1 cellular context compared by ENCODE assay signal in the genomic region with DNA sequence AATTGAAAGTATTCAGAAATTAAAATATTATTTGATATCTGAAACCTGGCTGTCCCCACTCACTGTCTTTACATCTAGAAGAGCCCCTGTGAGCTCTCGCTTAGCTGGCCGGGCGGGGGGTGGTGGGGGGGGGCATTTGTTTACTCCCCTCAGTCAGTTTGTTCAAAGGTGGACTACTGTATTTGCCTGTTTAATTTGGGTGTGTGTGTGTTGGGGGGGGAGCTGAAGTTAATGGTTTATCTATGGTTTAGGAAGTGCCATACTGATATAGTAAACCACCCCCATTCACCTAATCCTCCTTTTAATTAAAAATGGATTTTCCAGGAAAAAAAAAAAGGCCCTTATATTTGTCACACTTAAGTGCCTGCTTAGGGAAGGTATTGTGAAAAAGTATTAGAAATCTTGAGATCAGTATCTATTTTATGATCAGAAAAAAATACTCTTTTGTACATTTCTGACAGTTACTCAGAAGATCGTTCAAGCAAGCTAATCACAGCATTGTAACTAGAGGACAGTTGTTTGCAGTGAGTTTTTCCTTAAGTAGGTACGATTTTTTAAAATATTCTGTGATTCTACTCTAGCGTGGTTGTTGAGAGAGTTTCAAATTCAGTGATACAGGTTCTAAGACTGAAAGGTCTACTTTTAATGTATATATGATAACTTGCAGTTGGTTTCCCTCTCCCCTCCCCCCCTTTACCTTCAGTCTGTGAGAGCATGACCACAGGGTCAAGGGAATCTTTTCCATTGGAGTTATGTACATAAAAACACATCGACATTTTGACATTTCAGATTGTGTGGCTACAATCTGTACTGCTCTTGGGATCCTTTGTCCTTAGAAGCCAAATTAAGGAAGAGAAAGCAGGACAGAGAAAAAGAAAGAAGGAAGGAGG.
TF ChIP-seq lines count a peak whose summit lies in the region.

No MANE protein-coding gene starts in this region.

TF ChIP-seq in HepG2, 621 proteins besides CTCF, POLR2A, EP300 and RAD21 (continued from another document and continues in another):
- TF ChIP-seq, protein P1, sequence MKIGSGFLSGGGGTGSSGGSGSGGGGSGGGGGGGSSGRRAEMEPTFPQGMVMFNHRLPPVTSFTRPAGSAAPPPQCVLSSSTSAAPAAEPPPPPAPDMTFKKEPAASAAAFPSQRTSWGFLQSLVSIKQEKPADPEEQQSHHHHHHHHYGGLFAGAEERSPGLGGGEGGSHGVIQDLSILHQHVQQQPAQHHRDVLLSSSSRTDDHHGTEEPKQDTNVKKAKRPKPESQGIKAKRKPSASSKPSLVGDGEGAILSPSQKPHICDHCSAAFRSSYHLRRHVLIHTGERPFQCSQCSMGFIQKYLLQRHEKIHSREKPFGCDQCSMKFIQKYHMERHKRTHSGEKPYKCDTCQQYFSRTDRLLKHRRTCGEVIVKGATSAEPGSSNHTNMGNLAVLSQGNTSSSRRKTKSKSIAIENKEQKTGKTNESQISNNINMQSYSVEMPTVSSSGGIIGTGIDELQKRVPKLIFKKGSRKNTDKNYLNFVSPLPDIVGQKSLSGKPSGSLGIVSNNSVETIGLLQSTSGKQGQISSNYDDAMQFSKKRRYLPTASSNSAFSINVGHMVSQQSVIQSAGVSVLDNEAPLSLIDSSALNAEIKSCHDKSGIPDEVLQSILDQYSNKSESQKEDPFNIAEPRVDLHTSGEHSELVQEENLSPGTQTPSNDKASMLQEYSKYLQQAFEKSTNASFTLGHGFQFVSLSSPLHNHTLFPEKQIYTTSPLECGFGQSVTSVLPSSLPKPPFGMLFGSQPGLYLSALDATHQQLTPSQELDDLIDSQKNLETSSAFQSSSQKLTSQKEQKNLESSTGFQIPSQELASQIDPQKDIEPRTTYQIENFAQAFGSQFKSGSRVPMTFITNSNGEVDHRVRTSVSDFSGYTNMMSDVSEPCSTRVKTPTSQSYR (CRISPR knock-in tag; IDR thresholded peaks at IDR 0.05; ENCODE audit: borderline replicate concordance) = peak; percentile 91
- TF ChIP-seq, protein P2, sequence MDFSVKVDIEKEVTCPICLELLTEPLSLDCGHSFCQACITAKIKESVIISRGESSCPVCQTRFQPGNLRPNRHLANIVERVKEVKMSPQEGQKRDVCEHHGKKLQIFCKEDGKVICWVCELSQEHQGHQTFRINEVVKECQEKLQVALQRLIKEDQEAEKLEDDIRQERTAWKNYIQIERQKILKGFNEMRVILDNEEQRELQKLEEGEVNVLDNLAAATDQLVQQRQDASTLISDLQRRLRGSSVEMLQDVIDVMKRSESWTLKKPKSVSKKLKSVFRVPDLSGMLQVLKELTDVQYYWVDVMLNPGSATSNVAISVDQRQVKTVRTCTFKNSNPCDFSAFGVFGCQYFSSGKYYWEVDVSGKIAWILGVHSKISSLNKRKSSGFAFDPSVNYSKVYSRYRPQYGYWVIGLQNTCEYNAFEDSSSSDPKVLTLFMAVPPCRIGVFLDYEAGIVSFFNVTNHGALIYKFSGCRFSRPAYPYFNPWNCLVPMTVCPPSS (IDR thresholded peaks at IDR 0.05) = no peak
- TF ChIP-seq BRD4 (CRISPR knock-in tag; IDR thresholded peaks at IDR 0.05) (no peak), ZNF224 (CRISPR knock-in tag; IDR thresholded peaks at IDR 0.05) (no peak), SOX6 (IDR thresholded peaks at IDR 0.05) (no peak), SOX6 (CRISPR knock-in tag; IDR thresholded peaks at IDR 0.05) (peak; percentile 32; the same call in 1 of the 2 replicates), HIC2 (CRISPR knock-in tag; IDR thresholded peaks at IDR 0.05; ENCODE audit: low read depth) (no peak), TERF1 (CRISPR knock-in tag; IDR thresholded peaks at IDR 0.05) (no peak), NCOR1 (IDR thresholded peaks at IDR 0.05; ENCODE audit: borderline replicate concordance, low read length) (peak; percentile 75; the same call in 1 of the 2 replicates), EEA1 (CRISPR knock-in tag; IDR thresholded peaks at IDR 0.05; ENCODE audit: borderline replicate concordance) (no peak), TGIF2 (CRISPR knock-in tag; IDR thresholded peaks at IDR 0.05) (no peak), ZFP62 (CRISPR knock-in tag; IDR thresholded peaks at IDR 0.05) (no peak), GPN1 (CRISPR knock-in tag; IDR thresholded peaks at IDR 0.05; ENCODE audit: borderline replicate concordance) (no peak), ZNF609 (CRISPR knock-in tag; IDR thresholded peaks at IDR 0.05; ENCODE audit: borderline replicate concordance) (peak; percentile 69; the same call in 1 of the 2 replicates), KDM6A (CRISPR knock-in tag; IDR thresholded peaks at IDR 0.05; ENCODE audit: low read depth) (0 out of 2 replicates have a peak, but pooled peaks have one; percentile 18), FOXK1 (CRISPR knock-in tag; IDR thresholded peaks at IDR 0.05; ENCODE audit: borderline replicate concordance, low read depth) (peak; percentile 27; the same call in 1 of the 2 replicates), ZNF282 (IDR thresholded peaks at IDR 0.05; ENCODE audit: partially characterized antibody) (no peak), MIER2 (CRISPR knock-in tag; IDR thresholded peaks at IDR 0.05) (no peak), FOXJ3 (CRISPR knock-in tag; IDR thresholded peaks at IDR 0.05; ENCODE audit: borderline replicate concordance) (peak; percentile 53; the same call in 1 of the 2 replicates), AGO1 (IDR thresholded peaks at IDR 0.05; ENCODE audit: low read depth, low read length, poor library complexity, severe bottlenecking) (no peak)
- TF ChIP-seq, protein P3, sequence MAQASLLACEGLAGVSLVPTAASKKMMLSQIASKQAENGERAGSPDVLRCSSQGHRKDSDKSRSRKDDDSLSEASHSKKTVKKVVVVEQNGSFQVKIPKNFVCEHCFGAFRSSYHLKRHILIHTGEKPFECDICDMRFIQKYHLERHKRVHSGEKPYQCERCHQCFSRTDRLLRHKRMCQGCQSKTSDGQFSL (CRISPR knock-in tag; IDR thresholded peaks at IDR 0.05) = peak; percentile 85
- TF ChIP-seq, protein P4, sequence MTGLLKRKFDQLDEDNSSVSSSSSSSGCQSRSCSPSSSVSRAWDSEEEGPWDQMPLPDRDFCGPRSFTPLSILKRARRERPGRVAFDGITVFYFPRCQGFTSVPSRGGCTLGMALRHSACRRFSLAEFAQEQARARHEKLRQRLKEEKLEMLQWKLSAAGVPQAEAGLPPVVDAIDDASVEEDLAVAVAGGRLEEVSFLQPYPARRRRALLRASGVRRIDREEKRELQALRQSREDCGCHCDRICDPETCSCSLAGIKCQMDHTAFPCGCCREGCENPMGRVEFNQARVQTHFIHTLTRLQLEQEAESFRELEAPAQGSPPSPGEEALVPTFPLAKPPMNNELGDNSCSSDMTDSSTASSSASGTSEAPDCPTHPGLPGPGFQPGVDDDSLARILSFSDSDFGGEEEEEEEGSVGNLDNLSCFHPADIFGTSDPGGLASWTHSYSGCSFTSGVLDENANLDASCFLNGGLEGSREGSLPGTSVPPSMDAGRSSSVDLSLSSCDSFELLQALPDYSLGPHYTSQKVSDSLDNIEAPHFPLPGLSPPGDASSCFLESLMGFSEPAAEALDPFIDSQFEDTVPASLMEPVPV (CRISPR knock-in tag; IDR thresholded peaks at IDR 0.05) = no peak
- TF ChIP-seq, protein P5, sequence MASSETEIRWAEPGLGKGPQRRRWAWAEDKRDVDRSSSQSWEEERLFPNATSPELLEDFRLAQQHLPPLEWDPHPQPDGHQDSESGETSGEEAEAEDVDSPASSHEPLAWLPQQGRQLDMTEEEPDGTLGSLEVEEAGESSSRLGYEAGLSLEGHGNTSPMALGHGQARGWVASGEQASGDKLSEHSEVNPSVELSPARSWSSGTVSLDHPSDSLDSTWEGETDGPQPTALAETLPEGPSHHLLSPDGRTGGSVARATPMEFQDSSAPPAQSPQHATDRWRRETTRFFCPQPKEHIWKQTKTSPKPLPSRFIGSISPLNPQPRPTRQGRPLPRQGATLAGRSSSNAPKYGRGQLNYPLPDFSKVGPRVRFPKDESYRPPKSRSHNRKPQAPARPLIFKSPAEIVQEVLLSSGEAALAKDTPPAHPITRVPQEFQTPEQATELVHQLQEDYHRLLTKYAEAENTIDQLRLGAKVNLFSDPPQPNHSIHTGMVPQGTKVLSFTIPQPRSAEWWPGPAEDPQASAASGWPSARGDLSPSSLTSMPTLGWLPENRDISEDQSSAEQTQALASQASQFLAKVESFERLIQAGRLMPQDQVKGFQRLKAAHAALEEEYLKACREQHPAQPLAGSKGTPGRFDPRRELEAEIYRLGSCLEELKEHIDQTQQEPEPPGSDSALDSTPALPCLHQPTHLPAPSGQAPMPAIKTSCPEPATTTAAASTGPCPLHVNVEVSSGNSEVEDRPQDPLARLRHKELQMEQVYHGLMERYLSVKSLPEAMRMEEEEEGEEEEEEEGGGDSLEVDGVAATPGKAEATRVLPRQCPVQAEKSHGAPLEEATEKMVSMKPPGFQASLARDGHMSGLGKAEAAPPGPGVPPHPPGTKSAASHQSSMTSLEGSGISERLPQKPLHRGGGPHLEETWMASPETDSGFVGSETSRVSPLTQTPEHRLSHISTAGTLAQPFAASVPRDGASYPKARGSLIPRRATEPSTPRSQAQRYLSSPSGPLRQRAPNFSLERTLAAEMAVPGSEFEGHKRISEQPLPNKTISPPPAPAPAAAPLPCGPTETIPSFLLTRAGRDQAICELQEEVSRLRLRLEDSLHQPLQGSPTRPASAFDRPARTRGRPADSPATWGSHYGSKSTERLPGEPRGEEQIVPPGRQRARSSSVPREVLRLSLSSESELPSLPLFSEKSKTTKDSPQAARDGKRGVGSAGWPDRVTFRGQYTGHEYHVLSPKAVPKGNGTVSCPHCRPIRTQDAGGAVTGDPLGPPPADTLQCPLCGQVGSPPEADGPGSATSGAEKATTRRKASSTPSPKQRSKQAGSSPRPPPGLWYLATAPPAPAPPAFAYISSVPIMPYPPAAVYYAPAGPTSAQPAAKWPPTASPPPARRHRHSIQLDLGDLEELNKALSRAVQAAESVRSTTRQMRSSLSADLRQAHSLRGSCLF (CRISPR knock-in tag; IDR thresholded peaks at IDR 0.05; ENCODE audit: borderline replicate concordance) = no peak
- TF ChIP-seq, protein P6, sequence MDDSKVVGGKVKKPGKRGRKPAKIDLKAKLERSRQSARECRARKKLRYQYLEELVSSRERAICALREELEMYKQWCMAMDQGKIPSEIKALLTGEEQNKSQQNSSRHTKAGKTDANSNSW (CRISPR knock-in tag; IDR thresholded peaks at IDR 0.05; ENCODE audit: borderline replicate concordance) = no peak
